Comparison of ENCODE assay signal across 1 cellular context in genomic region chr14:68111733-68112270, GRCh38.
TF ChIP-seq lines count a peak whose summit lies in the region.

No MANE protein-coding gene starts in this region.

TF ChIP-seq in GM12878, 131 proteins besides CTCF, POLR2A, EP300 and RAD21 (continued from another document):
- TF ChIP-seq CEBPZ (IDR thresholded peaks at IDR 0.05; ENCODE audit: low read depth, low read length) = no peak
- TF ChIP-seq YY1 (IDR thresholded peaks at IDR 0.05; ENCODE audit: low read depth, low read length) = 0 out of 2 replicates have a peak, but pooled peaks have one; percentile 11
